In the genomic region with DNA sequence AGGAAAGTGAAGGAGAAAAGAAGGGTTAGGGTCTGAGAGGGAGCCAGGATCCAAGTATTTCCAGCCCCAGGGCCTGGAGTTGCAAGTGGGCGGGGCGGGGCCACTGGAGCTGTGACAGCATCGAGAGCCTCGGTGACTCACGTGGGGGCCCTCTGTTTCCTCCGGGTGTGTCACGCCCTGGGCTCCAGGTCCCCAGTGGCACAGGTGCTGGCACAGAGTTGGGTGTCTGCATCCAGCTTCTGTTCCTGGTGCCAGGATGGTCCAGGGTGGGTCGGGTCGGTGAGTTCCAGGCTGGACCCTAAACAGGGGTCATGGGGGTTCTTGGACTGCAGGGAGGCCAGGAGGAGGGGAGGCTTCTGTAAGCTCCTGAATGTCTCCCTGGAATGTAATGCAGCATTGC, we compare ENCODE assay signal across 1 cellular context.
A peak's percentile ranks its signal among the peaks of the same experiment; 100 is the strongest.
TF ChIP-seq lines count a peak whose summit lies in the region.

No MANE protein-coding gene starts in this region.

TF ChIP-seq in HEK293, 187 proteins besides CTCF, POLR2A, EP300 and RAD21 (continued from another document and continues in another):
- TF ChIP-seq ZBTB10 (tag by site-specific recombination; IDR thresholded peaks at IDR 0.05), result peak; percentile 68; the same call in 1 of the 2 replicates
- TF ChIP-seq ZBTB20 (tag by site-specific recombination; IDR thresholded peaks at IDR 0.05), result peak; percentile 38; the same call in 1 of the 2 replicates
- TF ChIP-seq ZNF518A (tag by site-specific recombination; conservative IDR thresholded peaks at IDR 0.05; ENCODE audit: low read depth), result no peak
- no peak for TF ChIP-seq ZNF473 (tag by site-specific recombination; IDR thresholded peaks at IDR 0.05)
- TF ChIP-seq ZNF645 (tag by site-specific recombination; IDR thresholded peaks at IDR 0.05), result no peak
- TF ChIP-seq, protein P1, sequence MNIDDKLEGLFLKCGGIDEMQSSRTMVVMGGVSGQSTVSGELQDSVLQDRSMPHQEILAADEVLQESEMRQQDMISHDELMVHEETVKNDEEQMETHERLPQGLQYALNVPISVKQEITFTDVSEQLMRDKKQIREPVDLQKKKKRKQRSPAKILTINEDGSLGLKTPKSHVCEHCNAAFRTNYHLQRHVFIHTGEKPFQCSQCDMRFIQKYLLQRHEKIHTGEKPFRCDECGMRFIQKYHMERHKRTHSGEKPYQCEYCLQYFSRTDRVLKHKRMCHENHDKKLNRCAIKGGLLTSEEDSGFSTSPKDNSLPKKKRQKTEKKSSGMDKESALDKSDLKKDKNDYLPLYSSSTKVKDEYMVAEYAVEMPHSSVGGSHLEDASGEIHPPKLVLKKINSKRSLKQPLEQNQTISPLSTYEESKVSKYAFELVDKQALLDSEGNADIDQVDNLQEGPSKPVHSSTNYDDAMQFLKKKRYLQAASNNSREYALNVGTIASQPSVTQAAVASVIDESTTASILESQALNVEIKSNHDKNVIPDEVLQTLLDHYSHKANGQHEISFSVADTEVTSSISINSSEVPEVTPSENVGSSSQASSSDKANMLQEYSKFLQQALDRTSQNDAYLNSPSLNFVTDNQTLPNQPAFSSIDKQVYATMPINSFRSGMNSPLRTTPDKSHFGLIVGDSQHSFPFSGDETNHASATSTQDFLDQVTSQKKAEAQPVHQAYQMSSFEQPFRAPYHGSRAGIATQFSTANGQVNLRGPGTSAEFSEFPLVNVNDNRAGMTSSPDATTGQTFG (tag by site-specific recombination; IDR thresholded peaks at IDR 0.05; ENCODE audit: borderline replicate concordance), result no peak
- TF ChIP-seq WT1 (tag by site-specific recombination; IDR thresholded peaks at IDR 0.05), result no peak
- TF ChIP-seq ZNF248 (tag by site-specific recombination; IDR thresholded peaks at IDR 0.05), result no peak
- TF ChIP-seq ZNF677 (tag by site-specific recombination; IDR thresholded peaks at IDR 0.05), result no peak
- no peak for TF ChIP-seq ZSCAN30 (tag by site-specific recombination; IDR thresholded peaks at IDR 0.05)
- no peak for TF ChIP-seq SETDB1 (IDR thresholded peaks at IDR 0.05; ENCODE audit: insufficient read length, low read length)
- no peak for TF ChIP-seq ZNF701 (tag by site-specific recombination; IDR thresholded peaks at IDR 0.05)
- TF ChIP-seq KLF10 (tag by site-specific recombination; IDR thresholded peaks at IDR 0.05), result peak; percentile 37; the same call in 1 of the 2 replicates
- TF ChIP-seq ZBTB6 (tag by site-specific recombination; IDR thresholded peaks at IDR 0.05), result no peak
- TF ChIP-seq TRIM28 (IDR thresholded peaks at IDR 0.05; ENCODE audit: borderline replicate concordance, low read length), result no peak
- TF ChIP-seq REPIN1 (tag by site-specific recombination; IDR thresholded peaks at IDR 0.05; ENCODE audit: low read depth), result no peak
- TF ChIP-seq ZNF837 (tag by site-specific recombination; IDR thresholded peaks at IDR 0.05), result no peak
- no peak for TF ChIP-seq ZNF785 (tag by site-specific recombination; IDR thresholded peaks at IDR 0.05)
- peak; percentile 57; the same call in 1 of the 2 replicates for TF ChIP-seq SP7 (tag by site-specific recombination; IDR thresholded peaks at IDR 0.05)
- TF ChIP-seq ZNF114 (tag by site-specific recombination; IDR thresholded peaks at IDR 0.05), result no peak
- TF ChIP-seq ZNF184 (tag by site-specific recombination; IDR thresholded peaks at IDR 0.05), result no peak
- no peak for TF ChIP-seq ZFP3 (tag by site-specific recombination; IDR thresholded peaks at IDR 0.05; ENCODE audit: low read depth)
- no peak for TF ChIP-seq ZNF202 (tag by site-specific recombination; IDR thresholded peaks at IDR 0.05; ENCODE audit: borderline replicate concordance)
- no peak for TF ChIP-seq ZNF791 (tag by site-specific recombination; IDR thresholded peaks at IDR 0.05)
- peak; percentile 58; the same call in 1 of the 2 replicates for TF ChIP-seq OSR2 (tag by site-specific recombination; IDR thresholded peaks at IDR 0.05)
- TF ChIP-seq GFI1B (tag by site-specific recombination; IDR thresholded peaks at IDR 0.05), result no peak
- TF ChIP-seq ZNF561 (tag by site-specific recombination; IDR thresholded peaks at IDR 0.05; ENCODE audit: borderline replicate concordance), result no peak
- TF ChIP-seq ZNF426 (tag by site-specific recombination; IDR thresholded peaks at IDR 0.05), result no peak
- no peak for TF ChIP-seq ZNF2 (tag by site-specific recombination; IDR thresholded peaks at IDR 0.05)
- no peak for TF ChIP-seq SALL2 (tag by site-specific recombination; IDR thresholded peaks at IDR 0.05; ENCODE audit: borderline replicate concordance)
- no peak for TF ChIP-seq ZNF16 (tag by site-specific recombination; IDR thresholded peaks at IDR 0.05; ENCODE audit: low read depth)
- TF ChIP-seq ZNF112 (tag by site-specific recombination; IDR thresholded peaks at IDR 0.05), result no peak
- no peak for TF ChIP-seq EGR2 (tag by site-specific recombination; IDR thresholded peaks at IDR 0.05; ENCODE audit: low read depth)
- TF ChIP-seq PRDM2 (tag by site-specific recombination; IDR thresholded peaks at IDR 0.05; ENCODE audit: borderline replicate concordance), result no peak
- TF ChIP-seq ZBTB1 (tag by site-specific recombination; IDR thresholded peaks at IDR 0.05), result no peak
- no peak for TF ChIP-seq ZNF571 (tag by site-specific recombination; IDR thresholded peaks at IDR 0.05)
- no peak for TF ChIP-seq ZNF302 (tag by site-specific recombination; IDR thresholded peaks at IDR 0.05; ENCODE audit: low read depth)
- TF ChIP-seq HIC1 (tag by site-specific recombination; IDR thresholded peaks at IDR 0.05), result peak; percentile 77
- no peak for TF ChIP-seq ZNF211 (tag by site-specific recombination; IDR thresholded peaks at IDR 0.05; ENCODE audit: low read depth)
- no peak for TF ChIP-seq ZNF157 (tag by site-specific recombination; IDR thresholded peaks at IDR 0.05)
